ENCODE assay signal across 11 cellular contexts in the genomic region with DNA sequence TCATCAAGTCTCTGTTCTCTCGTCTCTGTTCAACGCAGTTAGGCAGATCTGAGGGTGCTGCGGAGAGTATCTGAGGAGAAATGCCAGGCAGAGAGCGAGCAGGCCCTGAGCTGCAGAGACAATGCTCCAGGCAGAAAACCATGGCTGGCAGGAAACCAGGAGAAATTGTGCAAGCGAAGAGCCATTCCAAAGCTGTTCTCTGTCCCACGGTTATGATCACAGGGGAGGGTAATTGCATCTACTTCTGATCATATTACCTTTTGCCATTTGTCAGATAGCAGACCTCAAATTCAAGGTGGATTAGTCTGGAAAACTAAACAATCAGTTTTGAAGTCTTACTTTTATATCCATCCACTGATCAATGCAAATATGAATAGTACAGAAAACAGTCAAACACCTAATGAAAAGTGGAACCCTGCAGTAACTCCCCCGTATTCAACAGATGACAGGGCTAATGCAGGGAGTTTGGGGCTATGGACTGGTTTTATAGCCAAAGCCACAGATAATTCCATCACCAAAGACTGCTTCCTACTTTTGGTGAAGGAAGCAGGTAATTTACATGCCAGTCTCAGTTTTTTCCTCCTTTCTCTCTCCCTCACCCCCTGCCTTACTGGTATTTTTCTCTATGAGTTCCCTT.
A peak's percentile ranks its signal among the peaks of the same experiment; 100 is the strongest.
DNase-seq lines count a peak whose midpoint lies in the region; ATAC-seq and TF ChIP-seq lines count a peak whose summit lies in the region.
"Had no signal": no experiment of that assay in that cellular context is flagged by ENCODE, and none has a peak within 500 bp of the region (broad histone marks: within the 10 kb centered on the region; RNA-seq: fewer than 3 reads in every experiment).

No MANE protein-coding gene starts in this region.

- H3K9me3 Mint-ChIP-seq in activated CD4-positive, alpha-beta T cell treated with anti-CD3 and anti-CD28 coated beads, Interleukin-2, amount 10 ng/mL, durations not matched to agents 7 days and 5 days, result no peaks in the 10 kb centered on the region
- no peaks in the 10 kb centered on the region for H3K9me3 Mint-ChIP-seq in activated naive CD4-positive, alpha-beta T cell treated with anti-CD3 and anti-CD28 coated beads, Interleukin-2, amount 10 ng/mL, durations not matched to agents 7 days and 5 days

- POLR2A ChIA-PET in activated CD4-positive, alpha-beta T cell treated with anti-CD3 and anti-CD28 coated beads, Interleukin-2, amount 10 ng/mL, durations not matched to agents 7 days and 5 days (lab: Charles Lee), result interaction anchor here (0.5 kb wide), 1 partner anchor 1514 kb away, joined by 3 read pairs; no protein-coding TSS in a partner anchor

- H3K27ac ChIP-seq in heart right ventricle, result peak overlapping the region in 6 of 10 donors; percentile 3 to 76 (median 43)
- H3K27ac ChIP-seq in psoas muscle, result no peak overlapping the region
- H3K27ac ChIP-seq: coronary artery had no signal

- ATAC-seq in heart right ventricle (peak in 6 of 8 donors; percentile 12 to 61 (median 42)), psoas muscle (peak; percentile 72 to 84 (median 82))

- H3K36me3 ChIP-seq in heart right ventricle, result no peaks in the 10 kb centered on the region
- no peaks in the 10 kb centered on the region for H3K36me3 ChIP-seq in psoas muscle (ENCODE audit: insufficient read depth in 1 of 2, low read depth in 1 of 2)

- H3K4me1 ChIP-seq in heart right ventricle (peaks cover 2 to 93% (median 73%) of the 10 kb centered on the region in 9 donors), psoas muscle (peaks cover 17% of the 10 kb centered on the region)

- H3K9me3 ChIP-seq in heart right ventricle, result no peaks in the 10 kb centered on the region
- H3K9me3 ChIP-seq in psoas muscle, result no peaks in the 10 kb centered on the region

- H3K27me3 ChIP-seq in heart right ventricle, result no peaks in the 10 kb centered on the region
- H3K27me3 ChIP-seq in psoas muscle (ENCODE audit: insufficient read depth in 3 of 3, low read length in 2 of 3), result no peaks in the 10 kb centered on the region

- H3K36me3 Mint-ChIP-seq in activated CD4-positive, alpha-beta T cell treated with anti-CD3 and anti-CD28 coated beads, Interleukin-2, amount 10 ng/mL, durations not matched to agents 7 days and 5 days (ENCODE audit: low read depth), result no peaks in the 10 kb centered on the region
- H3K36me3 Mint-ChIP-seq in activated naive CD4-positive, alpha-beta T cell treated with anti-CD3 and anti-CD28 coated beads, Interleukin-2, amount 10 ng/mL, durations not matched to agents 7 days and 5 days, result no peaks in the 10 kb centered on the region

- intact Hi-C loops in heart right ventricle (cut with DNase I) (loop anchor here in 6 of 10 donors (5.0 to 10.0 kb wide), 7 partner anchors 88 to 310 kb away; a partner anchor contains a TSS), psoas muscle (cut with DNase I) (loop anchor here in 1 of 2 donors (5.0 to 10.0 kb wide), 2 partner anchors 88 to 310 kb away; a partner anchor contains a TSS)

- no peaks in the 10 kb centered on the region for H3K4me1 Mint-ChIP-seq in activated CD4-positive, alpha-beta T cell treated with anti-CD3 and anti-CD28 coated beads, Interleukin-2, amount 10 ng/mL, durations not matched to agents 7 days and 5 days
- no peaks in the 10 kb centered on the region for H3K4me1 Mint-ChIP-seq in activated naive CD4-positive, alpha-beta T cell treated with anti-CD3 and anti-CD28 coated beads, Interleukin-2, amount 10 ng/mL, durations not matched to agents 7 days and 5 days

- H3K27me3 Mint-ChIP-seq in activated CD4-positive, alpha-beta T cell treated with anti-CD3 and anti-CD28 coated beads, Interleukin-2, amount 10 ng/mL, durations not matched to agents 7 days and 5 days, result no peaks in the 10 kb centered on the region
- H3K27me3 Mint-ChIP-seq in activated naive CD4-positive, alpha-beta T cell treated with anti-CD3 and anti-CD28 coated beads, Interleukin-2, amount 10 ng/mL, durations not matched to agents 7 days and 5 days, result no peaks in the 10 kb centered on the region

- in situ Hi-C loops in astrocyte of the spinal cord (cut with HindIII; ENCODE audit: low sequenced_read_pairs), result no loop called here

- 59 to 61% methylated on average over 7 of the region's 7 CpGs for WGBS in heart right ventricle, 2 donors
- WGBS in psoas muscle, 3 donors, result 31 to 51% (median 35%) methylated on average over 7 of the region's 7 CpGs

- H3K4me3 ChIP-seq in astrocyte of the spinal cord (ENCODE audit: low read depth, low read length) (no peak overlapping the region), heart right ventricle (no peak overlapping the region), psoas muscle (peak overlapping the region; percentile 24)
- H3K4me3 ChIP-seq: coronary artery had no signal

- DNase-seq in HCEC 1CT (peak; percentile 24), astrocyte of the spinal cord (ENCODE audit: low read depth, low spot score) (peak; percentile 42), heart right ventricle (peak; percentile 38 to 45), psoas muscle (peak; percentile 66 to 79), NCI-H1105 (lab: John Stamatoyannopoulos, UW) (no peak), NCI-H1105 treated with DMSO at 0.1 percent for 48 hours (lab: John Stamatoyannopoulos, UW) (no peak)
- DNase-seq in activated CD4-positive, alpha-beta T cell treated with anti-CD3 and anti-CD28 coated beads, Interleukin-2, amount 10 ng/mL, durations not matched to agents 7 days and 5 days, result no peak
- no peak for DNase-seq in activated naive CD4-positive, alpha-beta T cell treated with anti-CD3 and anti-CD28 coated beads, Interleukin-2, amount 10 ng/mL, durations not matched to agents 7 days and 5 days
- DNase-seq: activated CD8-positive, alpha-beta memory T cell treated with anti-CD3 and anti-CD28 coated beads, Interleukin-2, amount 50 U/mL, for 4 hours; SIG-M5 had no signal

- TF ChIP-seq CTCF in astrocyte of the spinal cord (IDR thresholded peaks at IDR 0.05; ENCODE audit: low read depth, low read length) (no peak), heart right ventricle (IDR thresholded peaks at IDR 0.05) (no peak), psoas muscle (IDR thresholded peaks at IDR 0.05) (no peak)

- H3K4me3 Mint-ChIP-seq in activated CD4-positive, alpha-beta T cell treated with anti-CD3 and anti-CD28 coated beads, Interleukin-2, amount 10 ng/mL, durations not matched to agents 7 days and 5 days, result no peak overlapping the region
- H3K4me3 Mint-ChIP-seq in activated naive CD4-positive, alpha-beta T cell treated with anti-CD3 and anti-CD28 coated beads, Interleukin-2, amount 10 ng/mL, durations not matched to agents 7 days and 5 days, result no peak overlapping the region

- no peak overlapping the region for H3K27ac Mint-ChIP-seq in activated CD4-positive, alpha-beta T cell treated with anti-CD3 and anti-CD28 coated beads, Interleukin-2, amount 10 ng/mL, durations not matched to agents 7 days and 5 days
- H3K27ac Mint-ChIP-seq in activated naive CD4-positive, alpha-beta T cell treated with anti-CD3 and anti-CD28 coated beads, Interleukin-2, amount 10 ng/mL, durations not matched to agents 7 days and 5 days, result no peak overlapping the region

- CTCF ChIA-PET in activated CD4-positive, alpha-beta T cell treated with anti-CD3 and anti-CD28 coated beads, Interleukin-2, amount 10 ng/mL, durations not matched to agents 7 days and 5 days (lab: Charles Lee), result no interaction called here
- CTCF ChIA-PET in activated naive CD4-positive, alpha-beta T cell treated with anti-CD3 and anti-CD28 coated beads, Interleukin-2, amount 10 ng/mL, durations not matched to agents 7 days and 5 days (lab: Charles Lee), result no interaction called here

Comparison
In these comparisons a context has a peak if more than half of its experiments do, and no peak if none do; other contexts are left out.
1. DNase-seq: peak in HCEC 1CT (single experiment), astrocyte of the spinal cord (single experiment), heart right ventricle (2 of 2) and psoas muscle (2 of 2); none in activated CD4-positive, alpha-beta T cell treated with anti-CD3 and anti-CD28 coated beads, Interleukin-2, amount 10 ng/mL, durations not matched to agents 7 days and 5 days (single experiment), activated naive CD4-positive, alpha-beta T cell treated with anti-CD3 and anti-CD28 coated beads, Interleukin-2, amount 10 ng/mL, durations not matched to agents 7 days and 5 days (single experiment), NCI-H1105 (single experiment) and NCI-H1105 treated with DMSO at 0.1 percent for 48 hours (single experiment).